ENCODE assay signal across 16 cellular contexts in genomic region chr5:152499816-152500575, GRCh38.
A peak's percentile ranks its signal among the peaks of the same experiment; 100 is the strongest.
DNase-seq lines count a peak whose midpoint lies in the region; TF ChIP-seq lines count a peak whose summit lies in the region.
"Had no signal": no experiment of that assay in that cellular context is flagged by ENCODE, and none has a peak within 500 bp of the region (broad histone marks: within the 10 kb centered on the region; RNA-seq: fewer than 3 reads in every experiment).

No MANE protein-coding gene starts in this region.

- no peak for TF ChIP-seq CTCF in epithelial cell of proximal tubule (conservative IDR thresholded peaks at IDR 0.05; ENCODE audit: low read depth, low read length)

- no peak overlapping the region for H3K4me3 ChIP-seq in epithelial cell of proximal tubule (ENCODE audit: low read depth, low read length)
- H3K4me3 ChIP-seq: A549, K562 had no signal

- DNase-seq in Daoy (ENCODE audit: low read depth) (peak; percentile 20), epithelial cell of proximal tubule (ENCODE audit: low read depth) (peak; percentile 10), kidney tubule cell (ENCODE audit: low spot score) (peak; percentile 81), glomerular visceral epithelial cell (ENCODE audit: extremely low spot score) (no peak), iPS-NIHi7 (ENCODE audit: extremely low spot score) (no peak), mesenteric fat pad (ENCODE audit: low spot score) (no peak)
- DNase-seq: AML-193; Caco-2; CD4-positive, alpha-beta T cell; DMS 273 treated with DMSO at 0.1 percent for 48 hours; DMS53; DND-41; H9; IMR-90 had no signal

Comparison
In these comparisons a context has a peak if more than half of its experiments do, and no peak if none do; other contexts are left out.
1. DNase-seq: peak in Daoy (single experiment), epithelial cell of proximal tubule (single experiment) and kidney tubule cell (single experiment); none in glomerular visceral epithelial cell (single experiment), iPS-NIHi7 (single experiment) and mesenteric fat pad (single experiment).